Comparison of ENCODE assay signal across 21 cellular contexts in the genomic region with DNA sequence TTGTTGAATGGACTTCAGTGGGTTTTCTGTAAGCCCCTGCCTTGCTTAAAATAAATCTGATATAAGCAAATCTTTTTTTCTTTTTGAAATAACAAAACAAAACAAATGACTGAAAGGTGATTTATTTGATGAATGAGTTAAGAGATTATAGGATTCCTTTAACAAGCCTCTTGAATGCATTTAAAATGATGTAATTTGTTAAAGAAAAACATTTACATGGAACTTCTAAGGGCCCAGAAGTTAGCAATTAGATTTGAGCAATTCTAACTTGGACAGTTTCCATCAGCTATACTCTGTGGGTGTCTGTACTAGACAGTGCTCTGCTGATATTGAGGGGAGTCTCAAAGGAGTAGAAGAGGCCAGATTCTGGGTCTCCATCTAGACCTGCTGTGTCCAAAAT.
DNase-seq lines count a peak whose midpoint lies in the region; ATAC-seq and TF ChIP-seq lines count a peak whose summit lies in the region.
"Had no signal": no experiment of that assay in that cellular context is flagged by ENCODE, and none has a peak within 500 bp of the region (broad histone marks: within the 10 kb centered on the region; RNA-seq: fewer than 3 reads in every experiment).

No MANE protein-coding gene starts in this region.

- TF ChIP-seq POLR2A in body of pancreas (IDR thresholded peaks at IDR 0.05) = no peak

- no peak for TF ChIP-seq RAD21 in SK-N-SH (IDR thresholded peaks at IDR 0.05; ENCODE audit: low read length)

- H3K9me3 ChIP-seq in SK-N-SH (no peaks in the 10 kb centered on the region), adipocyte (ENCODE audit: control insufficient read depth, low read length) (no peaks in the 10 kb centered on the region), body of pancreas (no peaks in the 10 kb centered on the region)

- no peak overlapping the region for H3K4me2 ChIP-seq in SK-N-SH
- H3K4me2 ChIP-seq: GM23338 had no signal

- ATAC-seq in SK-N-SH treated with all-trans-retinoic acid at 6 μM for 48 hours (no peak), GM19455 (IDR thresholded peaks at IDR 0.05; ENCODE audit: unreplicated experiment) (no peak), body of pancreas (no peak)
- ATAC-seq: GM23338, HCT116 had no signal

- H3K9ac ChIP-seq in SK-N-SH (no peak overlapping the region), adipocyte (ENCODE audit: low read length) (no peak overlapping the region)

- CTCF ChIA-PET in SK-N-SH (lab: Yijun Ruan, JAX) = interaction anchor here (2.4 to 5.9 kb wide), 3 partner anchors 11 to 39 kb away, joined by 8 to 48 read pairs (median 44); no protein-coding TSS in a partner anchor

- TF ChIP-seq EP300 in SK-N-SH (IDR thresholded peaks at IDR 0.05; ENCODE audit: borderline replicate concordance in 1 of 2, low read depth in 1 of 2, low read length in 1 of 2) = no peak

- no peaks in the 10 kb centered on the region; a peak in 1 of 4 replicates for H3K4me1 ChIP-seq in SK-N-SH (ENCODE audit: control insufficient read depth in 1 of 2, insufficient read depth in 2 of 2, low read depth in 1 of 2, low read length in 1 of 2)
- peaks cover 3% of the 10 kb centered on the region for H3K4me1 ChIP-seq in adipocyte (ENCODE audit: control insufficient read depth, insufficient read depth, low read length)
- H3K4me1 ChIP-seq in body of pancreas = no peaks in the 10 kb centered on the region

- no peak for TF ChIP-seq CTCF in SK-N-SH (IDR thresholded peaks at IDR 0.05)
- no peak for TF ChIP-seq CTCF in fibroblast of mammary gland (conservative IDR thresholded peaks at IDR 0.05; ENCODE audit: control insufficient read depth, insufficient read depth, low read depth, low read length)
- no peak for TF ChIP-seq CTCF in body of pancreas (IDR thresholded peaks at IDR 0.05)

- no peak overlapping the region for H2AFZ ChIP-seq in SK-N-SH (ENCODE audit: low read depth)
- H2AFZ ChIP-seq: GM23338 had no signal

- H4K20me1 ChIP-seq in SK-N-SH (ENCODE audit: insufficient read depth) = no peaks in the 10 kb centered on the region

- H3K4me3 ChIP-seq in SK-N-SH (ENCODE audit: low read depth in 2 of 2, low read length in 1 of 2) = no peak overlapping the region
- H3K4me3 ChIP-seq in adipocyte (ENCODE audit: low read length) = no peak overlapping the region
- H3K4me3 ChIP-seq in fibroblast of mammary gland (ENCODE audit: control insufficient read depth, low read depth, low read length) = no peak overlapping the region
- no peak overlapping the region for H3K4me3 ChIP-seq in body of pancreas
- H3K4me3 ChIP-seq: GM23338 had no signal

- no peaks in the 10 kb centered on the region for H3K9me2 ChIP-seq in SK-N-SH

- intact Hi-C loops in body of pancreas (cut with DNase I) = no loop called here

- H3K36me3 ChIP-seq in SK-N-SH (replicated peaks in 1 of 2; ENCODE audit: control insufficient read depth in 1 of 2, insufficient read depth in 2 of 2, low read length in 1 of 2) (no peaks in the 10 kb centered on the region), adipocyte (ENCODE audit: control insufficient read depth, insufficient read depth, low read length, severe bottlenecking) (no peaks in the 10 kb centered on the region), body of pancreas (replicated peaks in 1 of 2; ENCODE audit: insufficient read depth in 1 of 2, low read depth in 2 of 2) (no peaks in the 10 kb centered on the region)

- H3K27ac ChIP-seq in SK-N-SH (ENCODE audit: low read depth in 2 of 2, low read length in 1 of 2) (no peak overlapping the region), caudate nucleus (ENCODE audit: low read depth, low read length) (no peak overlapping the region), body of pancreas (no peak overlapping the region)
- H3K27ac ChIP-seq: 22Rv1 had no signal

- H3K27me3 ChIP-seq in SK-N-SH (ENCODE audit: insufficient read depth) (no peaks in the 10 kb centered on the region), adipocyte (replicated peaks; ENCODE audit: control insufficient read depth, insufficient read depth, low read length) (peaks cover 27% of the 10 kb centered on the region), body of pancreas (no peaks in the 10 kb centered on the region)

- DNase-seq in SK-N-SH (no peak), adipocyte (ENCODE audit: low read depth) (peak; percentile 14), fibroblast of mammary gland (ENCODE audit: low read depth) (peak; percentile 7), caudate nucleus (lab: John Stamatoyannopoulos, UW) (no peak), body of pancreas (no peak)
- DNase-seq in effector CD8-positive, alpha-beta T cell (lab: John Stamatoyannopoulos, UW) = no peak
- DNase-seq: ACHN; C1 segment of cervical spinal cord; Calu3; CD4-positive, alpha-beta memory T cell; COR-L47; DMS53; DMS79 treated with DMSO at 0.1 percent for 48 hours; GF-D8; H9; HFFc6 had no signal

- no peaks in the 10 kb centered on the region for H3K79me2 ChIP-seq in SK-N-SH (ENCODE audit: insufficient read depth)

- H3F3A ChIP-seq in SK-N-SH (replicated peaks; ENCODE audit: insufficient read depth) = no peaks in the 10 kb centered on the region

- POLR2A ChIA-PET in SK-N-SH (lab: Yijun Ruan, JAX) = no interaction called here

TF ChIP-seq in SK-N-SH treated with all-trans-retinoic acid at 6 μM for 48 hours, 23 proteins besides CTCF, POLR2A, EP300 and RAD21:
- TF ChIP-seq ISL1 (CRISPR knock-in tag; IDR thresholded peaks at IDR 0.05) (peak; percentile 89), OSR1 (CRISPR knock-in tag; IDR thresholded peaks at IDR 0.05) (no peak)

TF ChIP-seq in SK-N-SH, 30 proteins besides CTCF, POLR2A, EP300 and RAD21:
- TF ChIP-seq TCF12 (IDR thresholded peaks at IDR 0.05) (no peak), NRF1 (IDR thresholded peaks at IDR 0.05; ENCODE audit: low read depth, low read length) (no peak), POLR2AphosphoS5 (IDR thresholded peaks at IDR 0.05; ENCODE audit: low read depth, low read length) (no peak), FOSL2 (IDR thresholded peaks at IDR 0.05; ENCODE audit: borderline replicate concordance, low read depth) (no peak), YY1 (IDR thresholded peaks at IDR 0.05; ENCODE audit: low read depth) (no peak), EZH2phosphoT487 (IDR thresholded peaks at IDR 0.05; ENCODE audit: borderline replicate concordance, low read depth) (no peak), RXRA (IDR thresholded peaks at IDR 0.05; ENCODE audit: borderline replicate concordance, low read depth) (no peak), RCOR1 (IDR thresholded peaks at IDR 0.05; ENCODE audit: low read length) (no peak), ELF1 (IDR thresholded peaks at IDR 0.05) (no peak), SIN3A (IDR thresholded peaks at IDR 0.05; ENCODE audit: borderline replicate concordance, low read depth, low read length) (no peak), CHD2 (IDR thresholded peaks at IDR 0.05; ENCODE audit: low read length, partially characterized antibody) (no peak), MEF2A (IDR thresholded peaks at IDR 0.05; ENCODE audit: borderline replicate concordance, low read depth) (no peak), JUND (IDR thresholded peaks at IDR 0.05) (no peak), GABPA (IDR thresholded peaks at IDR 0.05; ENCODE audit: low read depth) (no peak), GATA2 (CRISPR knock-in tag; IDR thresholded peaks at IDR 0.05) (no peak), TEAD4 (IDR thresholded peaks at IDR 0.05; ENCODE audit: borderline replicate concordance, insufficient read depth) (no peak)
- TF ChIP-seq, protein P1, sequence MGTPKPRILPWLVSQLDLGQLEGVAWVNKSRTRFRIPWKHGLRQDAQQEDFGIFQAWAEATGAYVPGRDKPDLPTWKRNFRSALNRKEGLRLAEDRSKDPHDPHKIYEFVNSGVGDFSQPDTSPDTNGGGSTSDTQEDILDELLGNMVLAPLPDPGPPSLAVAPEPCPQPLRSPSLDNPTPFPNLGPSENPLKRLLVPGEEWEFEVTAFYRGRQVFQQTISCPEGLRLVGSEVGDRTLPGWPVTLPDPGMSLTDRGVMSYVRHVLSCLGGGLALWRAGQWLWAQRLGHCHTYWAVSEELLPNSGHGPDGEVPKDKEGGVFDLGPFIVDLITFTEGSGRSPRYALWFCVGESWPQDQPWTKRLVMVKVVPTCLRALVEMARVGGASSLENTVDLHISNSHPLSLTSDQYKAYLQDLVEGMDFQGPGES (IDR thresholded peaks at IDR 0.05; ENCODE audit: low read depth, low read length) = no peak

Comparison
In these comparisons a context has a peak if more than half of its experiments do, and no peak if none do; other contexts are left out.
1. DNase-seq: peak in adipocyte (single experiment) and fibroblast of mammary gland (single experiment); none in SK-N-SH (single experiment), caudate nucleus (0 of 61), effector CD8-positive, alpha-beta T cell (single experiment) and body of pancreas (0 of 4).